In the genomic region with DNA sequence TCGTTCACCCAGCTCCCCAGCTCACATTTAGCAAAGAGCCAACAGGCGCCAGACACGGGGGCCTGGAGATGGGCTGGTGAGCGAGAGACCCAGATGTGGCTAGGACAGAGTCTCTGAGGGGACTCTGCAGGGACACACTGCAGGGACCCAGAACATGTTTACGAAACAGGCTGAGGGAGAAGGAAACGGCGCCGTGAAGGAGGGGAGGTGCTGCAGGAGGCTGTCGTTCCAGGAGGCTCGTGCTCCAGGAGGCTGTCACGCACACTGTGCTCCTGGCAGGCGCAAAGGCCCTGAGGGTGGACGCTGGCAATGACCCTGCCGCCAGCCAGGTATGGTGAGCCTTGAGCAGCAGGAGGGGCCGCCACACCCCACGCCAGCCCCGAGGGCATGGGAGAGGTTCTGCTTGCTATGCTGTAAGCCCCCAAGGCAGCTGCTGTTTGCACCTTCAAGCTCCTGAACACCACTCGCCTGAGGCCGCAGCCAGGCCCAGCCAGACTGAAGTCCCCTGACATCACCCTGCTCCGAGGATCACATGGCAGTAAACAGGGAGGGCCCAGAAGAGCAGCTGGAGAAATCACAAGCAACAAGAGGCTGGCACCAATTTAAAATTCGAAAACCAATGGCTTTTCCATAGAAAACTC, we compare ENCODE assay signal across 1 cellular context.
TF ChIP-seq lines count a peak whose summit lies in the region.

No MANE protein-coding gene starts in this region.

TF ChIP-seq in WTC11, 78 proteins besides CTCF, POLR2A, EP300 and RAD21 (continued from another document):
- TF ChIP-seq, protein P1, sequence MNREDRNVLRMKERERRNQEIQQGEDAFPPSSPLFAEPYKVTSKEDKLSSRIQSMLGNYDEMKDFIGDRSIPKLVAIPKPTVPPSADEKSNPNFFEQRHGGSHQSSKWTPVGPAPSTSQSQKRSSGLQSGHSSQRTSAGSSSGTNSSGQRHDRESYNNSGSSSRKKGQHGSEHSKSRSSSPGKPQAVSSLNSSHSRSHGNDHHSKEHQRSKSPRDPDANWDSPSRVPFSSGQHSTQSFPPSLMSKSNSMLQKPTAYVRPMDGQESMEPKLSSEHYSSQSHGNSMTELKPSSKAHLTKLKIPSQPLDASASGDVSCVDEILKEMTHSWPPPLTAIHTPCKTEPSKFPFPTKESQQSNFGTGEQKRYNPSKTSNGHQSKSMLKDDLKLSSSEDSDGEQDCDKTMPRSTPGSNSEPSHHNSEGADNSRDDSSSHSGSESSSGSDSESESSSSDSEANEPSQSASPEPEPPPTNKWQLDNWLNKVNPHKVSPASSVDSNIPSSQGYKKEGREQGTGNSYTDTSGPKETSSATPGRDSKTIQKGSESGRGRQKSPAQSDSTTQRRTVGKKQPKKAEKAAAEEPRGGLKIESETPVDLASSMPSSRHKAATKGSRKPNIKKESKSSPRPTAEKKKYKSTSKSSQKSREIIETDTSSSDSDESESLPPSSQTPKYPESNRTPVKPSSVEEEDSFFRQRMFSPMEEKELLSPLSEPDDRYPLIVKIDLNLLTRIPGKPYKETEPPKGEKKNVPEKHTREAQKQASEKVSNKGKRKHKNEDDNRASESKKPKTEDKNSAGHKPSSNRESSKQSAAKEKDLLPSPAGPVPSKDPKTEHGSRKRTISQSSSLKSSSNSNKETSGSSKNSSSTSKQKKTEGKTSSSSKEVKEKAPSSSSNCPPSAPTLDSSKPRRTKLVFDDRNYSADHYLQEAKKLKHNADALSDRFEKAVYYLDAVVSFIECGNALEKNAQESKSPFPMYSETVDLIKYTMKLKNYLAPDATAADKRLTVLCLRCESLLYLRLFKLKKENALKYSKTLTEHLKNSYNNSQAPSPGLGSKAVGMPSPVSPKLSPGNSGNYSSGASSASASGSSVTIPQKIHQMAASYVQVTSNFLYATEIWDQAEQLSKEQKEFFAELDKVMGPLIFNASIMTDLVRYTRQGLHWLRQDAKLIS (CRISPR knock-in tag; IDR thresholded peaks at IDR 0.05; ENCODE audit: borderline replicate concordance) = no peak
- TF ChIP-seq SMAD4 (CRISPR knock-in tag; IDR thresholded peaks at IDR 0.05) = no peak
- no peak for TF ChIP-seq NFYB (CRISPR knock-in tag; conservative IDR thresholded peaks at IDR 0.05; ENCODE audit: low read depth)
- no peak for TF ChIP-seq GABPB1 (CRISPR knock-in tag; IDR thresholded peaks at IDR 0.05)
- TF ChIP-seq KAT7 (CRISPR knock-in tag; IDR thresholded peaks at IDR 0.05; ENCODE audit: borderline replicate concordance) = no peak
- TF ChIP-seq, protein P2, sequence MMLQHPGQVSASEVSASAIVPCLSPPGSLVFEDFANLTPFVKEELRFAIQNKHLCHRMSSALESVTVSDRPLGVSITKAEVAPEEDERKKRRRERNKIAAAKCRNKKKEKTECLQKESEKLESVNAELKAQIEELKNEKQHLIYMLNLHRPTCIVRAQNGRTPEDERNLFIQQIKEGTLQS (CRISPR knock-in tag; conservative IDR thresholded peaks at IDR 0.05) = no peak
- no peak for TF ChIP-seq MYBL2 (CRISPR knock-in tag; IDR thresholded peaks at IDR 0.05)
- TF ChIP-seq ZNF219 (CRISPR knock-in tag; IDR thresholded peaks at IDR 0.05; ENCODE audit: borderline replicate concordance) = no peak
